Comparison of ENCODE assay signal across 16 cellular contexts in genomic region chr2:154952346-154953010, GRCh38.
DNase-seq lines count a peak whose midpoint lies in the region; ATAC-seq and TF ChIP-seq lines count a peak whose summit lies in the region.
"Had no signal": no experiment of that assay in that cellular context is flagged by ENCODE, and none has a peak within 500 bp of the region (broad histone marks: within the 10 kb centered on the region; RNA-seq: fewer than 3 reads in every experiment).

No MANE protein-coding gene starts in this region.

- no peak overlapping the region for H3K4me2 ChIP-seq in neural progenitor cell

- H3K27me3 Mint-ChIP-seq in brain (no peaks in the 10 kb centered on the region), neural progenitor cell (ENCODE audit: insufficient read depth, low read depth) (no peaks in the 10 kb centered on the region)
- H3K27me3 Mint-ChIP-seq: activated naive CD8-positive, alpha-beta T cell treated with anti-CD3 and anti-CD28 coated beads, Interleukin-2, amount 50 U/mL, for 24 hours had no signal

- no peaks in the 10 kb centered on the region for H3K4me1 ChIP-seq in neural progenitor cell
- H3K4me1 ChIP-seq: Caco-2, parathyroid adenoma, SJCRH30, tibial artery had no signal

- H3K27me3 ChIP-seq in neural progenitor cell, result no peaks in the 10 kb centered on the region
- H3K27me3 ChIP-seq: SJCRH30, tibial artery had no signal

- ATAC-seq in HG03025 (IDR thresholded peaks at IDR 0.05; ENCODE audit: low FRiP score, unreplicated experiment) (no peak), HG02981 (IDR thresholded peaks at IDR 0.05; ENCODE audit: unreplicated experiment) (no peak)
- ATAC-seq: activated naive CD8-positive, alpha-beta T cell treated with anti-CD3 and anti-CD28 coated beads, Interleukin-2, amount 50 U/mL, for 24 hours had no signal

- H3K4me3 ChIP-seq in neural progenitor cell, result no peak overlapping the region
- H3K4me3 ChIP-seq: SJCRH30, tibial artery had no signal

- no peak overlapping the region for H3K9ac ChIP-seq in neural progenitor cell
- H3K9ac ChIP-seq: parathyroid adenoma had no signal

- DNase-seq in DMS 273 (lab: John Stamatoyannopoulos, UW; ENCODE audit: unreplicated experiment) (peak; percentile 72), DMS 273 treated with DMSO at 0.1 percent for 48 hours (lab: John Stamatoyannopoulos, UW) (no peak), NCI-H2171 treated with DMSO at 0.1 percent for 48 hours (lab: John Stamatoyannopoulos, UW) (peak; percentile 48), neural progenitor cell (ENCODE audit: low spot score) (peak; percentile 64)
- no peak for DNase-seq in stimulated activated CD8-positive, alpha-beta memory T cell treated with anti-CD3 and anti-CD28 coated beads, Interleukin-4, amount 100 ng/mL, for 48 hours
- DNase-seq: activated naive CD8-positive, alpha-beta T cell treated with anti-CD3 and anti-CD28 coated beads, Interleukin-2, amount 50 U/mL, for 24 hours; Caco-2; NK-92 treated with Interleukin-12 subunit alpha and Interleukin-12 subunit beta, amount 100 ng/mL, for 24 hours; SJCRH30; tibial artery had no signal

- H3K79me2 ChIP-seq in neural progenitor cell (ENCODE audit: low read depth), result no peaks in the 10 kb centered on the region
- H3K79me2 ChIP-seq: parathyroid adenoma had no signal

- no peaks in the 10 kb centered on the region for H3K36me3 Mint-ChIP-seq in brain
- no peaks in the 10 kb centered on the region for H3K36me3 Mint-ChIP-seq in neural progenitor cell
- H3K36me3 Mint-ChIP-seq: mesothelial cell of epicardium had no signal

- TF ChIP-seq CTCF in brain (conservative IDR thresholded peaks at IDR 0.05) (no peak), neural progenitor cell (IDR thresholded peaks at IDR 0.05) (no peak)

- no peak overlapping the region for H2AFZ ChIP-seq in neural progenitor cell (replicated peaks)
- H2AFZ ChIP-seq: parathyroid adenoma had no signal

- H4K20me1 ChIP-seq in neural progenitor cell (ENCODE audit: low read depth), result no peaks in the 10 kb centered on the region

- H3K4me3 Mint-ChIP-seq in brain (peak overlapping the region in 4 of 5 experiments; percentile 32 to 64 (median 40)), neural progenitor cell (no peak overlapping the region)
- H3K4me3 Mint-ChIP-seq: activated naive CD8-positive, alpha-beta T cell treated with anti-CD3 and anti-CD28 coated beads, Interleukin-2, amount 50 U/mL, for 24 hours; mesothelial cell of epicardium had no signal

- H3K27ac Mint-ChIP-seq in brain (peak overlapping the region; percentile 72 to 97 (median 85)), neural progenitor cell (peak overlapping the region; percentile 49)
- H3K27ac Mint-ChIP-seq: activated naive CD8-positive, alpha-beta T cell treated with anti-CD3 and anti-CD28 coated beads, Interleukin-2, amount 50 U/mL, for 24 hours had no signal

- no peak overlapping the region for H3K27ac ChIP-seq in neural progenitor cell
- H3K27ac ChIP-seq: 22Rv1, parathyroid adenoma, SJCRH30, tibial artery had no signal

- no peaks in the 10 kb centered on the region for H3K36me3 ChIP-seq in neural progenitor cell
- H3K36me3 ChIP-seq: SJCRH30, tibial artery had no signal

- no peaks in the 10 kb centered on the region for H3K9me3 ChIP-seq in neural progenitor cell (ENCODE audit: low read depth)
- H3K9me3 ChIP-seq: Caco-2, SJCRH30, tibial artery had no signal

- peaks cover 20% of the 10 kb centered on the region for H3K4me1 Mint-ChIP-seq in brain
- peaks cover 20% of the 10 kb centered on the region for H3K4me1 Mint-ChIP-seq in neural progenitor cell
- H3K4me1 Mint-ChIP-seq: activated naive CD8-positive, alpha-beta T cell treated with anti-CD3 and anti-CD28 coated beads, Interleukin-2, amount 50 U/mL, for 24 hours; mesothelial cell of epicardium had no signal

- peaks cover 0 to 3% (median 2%) of the 10 kb centered on the region in 5 experiments for H3K9me3 Mint-ChIP-seq in brain
- no peaks in the 10 kb centered on the region for H3K9me3 Mint-ChIP-seq in neural progenitor cell
- H3K9me3 Mint-ChIP-seq: activated naive CD8-positive, alpha-beta T cell treated with anti-CD3 and anti-CD28 coated beads, Interleukin-2, amount 50 U/mL, for 24 hours had no signal

- H3F3A ChIP-seq in neural progenitor cell (ENCODE audit: low read depth), result no peaks in the 10 kb centered on the region

Comparison
In these comparisons a context has a peak if more than half of its experiments do, and no peak if none do; other contexts are left out.
1. DNase-seq: peak in DMS 273 (single experiment), NCI-H2171 treated with DMSO at 0.1 percent for 48 hours (single experiment) and neural progenitor cell (single experiment); none in DMS 273 treated with DMSO at 0.1 percent for 48 hours (single experiment) and stimulated activated CD8-positive, alpha-beta memory T cell treated with anti-CD3 and anti-CD28 coated beads, Interleukin-4, amount 100 ng/mL, for 48 hours (single experiment).